ENCODE assay signal across 8 cellular contexts in the genomic region with DNA sequence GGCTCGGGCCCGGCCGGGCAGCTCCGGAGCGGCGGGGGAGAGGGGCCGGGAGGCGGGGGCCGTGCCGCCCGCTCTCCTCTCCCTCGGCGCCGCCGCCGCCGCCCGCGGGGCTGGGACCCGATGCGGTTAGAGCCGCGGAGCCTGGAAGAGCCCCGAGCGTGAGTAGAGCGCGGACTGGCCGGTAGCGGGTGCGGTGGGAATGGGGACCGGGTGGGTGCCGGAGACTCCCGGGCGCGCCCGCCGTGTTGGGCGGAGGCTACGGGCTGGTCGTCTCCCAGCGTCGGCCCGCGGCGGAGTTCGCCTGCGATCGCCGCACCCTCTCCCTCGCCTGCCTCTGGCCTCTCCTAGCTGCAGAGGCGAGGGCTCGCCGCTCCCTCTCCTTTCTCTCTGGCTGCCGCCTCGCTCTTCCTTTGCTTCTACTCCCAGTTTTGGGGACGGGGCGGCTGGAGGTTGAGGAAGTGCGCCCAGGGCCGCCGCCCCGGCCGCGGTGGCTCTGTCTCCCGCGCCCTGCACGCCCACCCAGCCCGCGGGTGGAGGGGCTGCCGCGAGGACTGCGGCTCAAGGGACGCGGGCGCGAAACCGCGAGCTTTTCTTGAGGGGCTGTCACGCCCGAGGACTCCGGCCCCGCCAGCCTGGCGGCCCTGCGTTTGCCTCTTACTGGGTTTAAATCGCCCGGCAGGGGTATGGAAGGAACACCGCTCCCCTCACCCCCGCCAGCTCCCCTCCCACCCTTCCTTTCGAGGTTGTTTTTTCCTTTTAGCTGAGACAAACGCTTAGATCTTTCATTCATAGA. TPM values are rescaled to one million over a fixed set of nuclear protein-coding genes. Genes with fewer than 3 reads are reported as not detected.
DNase-seq lines count a peak whose midpoint lies in the region; ATAC-seq and TF ChIP-seq lines count a peak whose summit lies in the region.

No MANE protein-coding gene starts in this region.

- TF ChIP-seq CTCF in CD4-positive, alpha-beta T cell (IDR thresholded peaks at IDR 0.05) = no peak
- no peak for TF ChIP-seq CTCF in RWPE1 (conservative IDR thresholded peaks at IDR 0.05; ENCODE audit: low read depth)

- intact Hi-C loops in CD4-positive, alpha-beta T cell (cut with DNase I, micrococcal nuclease) = loop anchor here (5.0 kb wide), 4 partner anchors 41 to 1454 kb away; a partner anchor contains a TSS

- H3K4me1 Mint-ChIP-seq in CD4-positive, alpha-beta T cell (ENCODE audit: low read depth) = peaks cover 40% of the 10 kb centered on the region

- H3K9me3 Mint-ChIP-seq in CD4-positive, alpha-beta T cell = no peaks in the 10 kb centered on the region

- POLR2A ChIA-PET in CD4-positive, alpha-beta T cell (lab: Charles Lee) = interaction anchor here (0.5 to 3.5 kb wide), 43 partner anchors 8 to 1950 kb away, joined by 3 to 43 read pairs (median 6); a partner anchor contains a TSS
- POLR2A ChIA-PET in RWPE1 (lab: Yijun Ruan, JAX; ENCODE audit: low non-redundant PET) = interaction anchor here (0.6 kb wide), 3 partner anchors 74 to 169 kb away, joined by 3 to 4 read pairs (median 4); no protein-coding TSS in a partner anchor

- ATAC-seq in CD4-positive, alpha-beta T cell (ENCODE audit: poor library complexity) = no peak
- ATAC-seq in GM19438 (IDR thresholded peaks at IDR 0.05; ENCODE audit: low read depth, unreplicated experiment) (peak; percentile 33), HG03520 (IDR thresholded peaks at IDR 0.05; ENCODE audit: unreplicated experiment) (peak; percentile 18)

- H3K27ac ChIP-seq in CD4-positive, alpha-beta T cell (ENCODE audit: low read depth, low read length) = peak overlapping the region; percentile 100
- H3K27ac ChIP-seq in RWPE1 (peak overlapping the region; percentile 96), temporal lobe (ENCODE audit: low read depth, low read length) (peak overlapping the region; percentile 91)

- H3K27me3 Mint-ChIP-seq in CD4-positive, alpha-beta T cell = no peaks in the 10 kb centered on the region

- peak; percentile 54 to 74 (median 70) for DNase-seq in CD4-positive, alpha-beta T cell
- peak; percentile 33 for DNase-seq in RWPE1 (ENCODE audit: low spot score)
- DNase-seq in activated naive CD4-positive, alpha-beta T cell (lab: John Stamatoyannopoulos, UW) = peak; percentile 29 to 65 (median 50)
- peak; percentile 39 for DNase-seq in germinal center (ENCODE audit: low spot score)
- peak in 43 of 56 donors; percentile 5 to 71 (median 46) for DNase-seq in nucleus accumbens (lab: John Stamatoyannopoulos, UW)

- H3K4me3 Mint-ChIP-seq in CD4-positive, alpha-beta T cell = peak overlapping the region; percentile 95

- peak overlapping the region; percentile 91 for H3K27ac Mint-ChIP-seq in CD4-positive, alpha-beta T cell

- H3K36me3 Mint-ChIP-seq in CD4-positive, alpha-beta T cell (ENCODE audit: low read depth) = peaks cover 8% of the 10 kb centered on the region

- CTCF ChIA-PET in CD4-positive, alpha-beta T cell (lab: Charles Lee) = interaction anchor here (0.8 to 3.5 kb wide), 6 partner anchors 33 to 198 kb away, joined by 3 to 14 read pairs (median 4); no protein-coding TSS in a partner anchor
- CTCF ChIA-PET in RWPE1 (lab: Yijun Ruan, JAX) = interaction anchor here (0.7 to 1.4 kb wide), 3 partner anchors 133 to 169 kb away, joined by 3 to 4 read pairs (median 3); no protein-coding TSS in a partner anchor

- no peaks in the 10 kb centered on the region for H3K9me3 ChIP-seq in CD4-positive, alpha-beta T cell (ENCODE audit: control insufficient read depth, low read length)

- no peaks in the 10 kb centered on the region for H3K27me3 ChIP-seq in CD4-positive, alpha-beta T cell (ENCODE audit: control insufficient read depth, insufficient read depth, low read length)

RNA-seq across cellular contexts. Expression of a gene that starts 0.5 kb away (rescaled TPM):
- 10 to 100 TPM; 57.1 to 63.1 TPM for total RNA-seq in CD4-positive, alpha-beta T cell
- 69.6 TPM for total RNA-seq in temporal lobe
